ENCODE assay signal across 1 cellular context in the genomic region with DNA sequence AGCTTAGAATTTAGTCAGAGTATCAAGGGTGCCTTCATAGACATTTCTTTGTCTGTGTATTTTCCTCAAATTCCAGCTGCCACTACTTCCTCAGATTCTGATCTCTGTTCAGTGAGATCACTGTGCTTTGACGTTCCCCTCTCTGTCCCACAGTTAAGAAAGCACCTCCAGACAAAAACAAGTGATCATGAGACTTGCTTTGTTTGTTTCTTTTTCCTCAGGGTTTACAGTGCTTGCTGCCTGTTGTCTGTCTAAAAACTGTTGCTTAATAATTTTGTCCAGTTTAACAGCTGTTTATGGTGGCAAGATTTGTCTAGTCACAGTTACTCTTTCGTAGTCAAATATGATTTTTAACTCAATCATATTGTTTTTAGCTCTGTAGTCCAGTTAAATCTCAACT.
TF ChIP-seq lines count a peak whose summit lies in the region.

No MANE protein-coding gene starts in this region.

TF ChIP-seq in endothelial cell of umbilical vein, 7 proteins besides CTCF, POLR2A, EP300 and RAD21 (continued from another document):
- TF ChIP-seq, protein P1, sequence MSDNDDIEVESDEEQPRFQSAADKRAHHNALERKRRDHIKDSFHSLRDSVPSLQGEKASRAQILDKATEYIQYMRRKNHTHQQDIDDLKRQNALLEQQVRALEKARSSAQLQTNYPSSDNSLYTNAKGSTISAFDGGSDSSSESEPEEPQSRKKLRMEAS (IDR thresholded peaks at IDR 0.05; ENCODE audit: insufficient read depth, insufficient read length), result no peak
